In genomic region chr11:66480116-66480938, GRCh38 we compare ENCODE assay signal across 8 cellular contexts. TPM values are rescaled to one million over a fixed set of nuclear protein-coding genes. Genes with fewer than 3 reads are reported as not detected.
DNase-seq lines count a peak whose midpoint lies in the region; ATAC-seq and TF ChIP-seq lines count a peak whose summit lies in the region.

DPP3 (plus strand) TSS chr11:66480434; CDS start chr11:66482201, 1,767 bp downstream.

- H3K4me3 ChIP-seq in SU-DHL-6 (ENCODE audit: insufficient read depth, low read length, poor library complexity, severe bottlenecking), result peak within 1 kb of the TSS; percentile 85
- H3K4me3 ChIP-seq in parathyroid adenoma (ENCODE audit: low read depth, low read length), result peak within 1 kb of the TSS; percentile 80
- peak within 1 kb of the TSS; percentile 57 to 98 (median 78) for H3K4me3 ChIP-seq in tibial nerve

- H3K9ac ChIP-seq in SU-DHL-6 (ENCODE audit: low read length), result peak within 1 kb of the TSS; percentile 77
- no peak within 1 kb of the TSS for H3K9ac ChIP-seq in parathyroid adenoma

- no peaks in the 10 kb centered on the region for H4K20me1 ChIP-seq in SU-DHL-6 (ENCODE audit: low read depth, low read length)

- TF ChIP-seq EP300 in tibial nerve (IDR thresholded peaks at IDR 0.05), result peak; percentile 64 to 94

- H3K4me1 ChIP-seq in parathyroid adenoma, result no peaks in the 10 kb centered on the region
- H3K4me1 ChIP-seq in tibial nerve, result peaks cover 0 to 26% (median 9%) of the 10 kb centered on the region in 4 donors

- DNase-seq in NCI-H128 (lab: John Stamatoyannopoulos, UW; ENCODE audit: unreplicated experiment) (peak; percentile 95), Right ventricle myocardium superior (peak; percentile 98), tibial nerve (ENCODE audit: low spot score in 2 of 2) (peak; percentile 95)
- DNase-seq in activated naive CD8-positive, alpha-beta T cell treated with anti-CD3 and anti-CD28 coated beads, Interleukin-2, amount 50 U/mL, for 16 hours (ENCODE audit: low read depth, low spot score), result peak; percentile 93

- no peak for TF ChIP-seq CTCF in SU-DHL-6 (IDR thresholded peaks at IDR 0.05; ENCODE audit: insufficient read depth, low read length, poor library complexity, severe bottlenecking)
- no peak for TF ChIP-seq CTCF in parathyroid adenoma (IDR thresholded peaks at IDR 0.05)
- peak in 2 of 5 experiments; percentile 43 to 44 for TF ChIP-seq CTCF in tibial nerve (IDR thresholded peaks at IDR 0.05)

- TF ChIP-seq POLR2A in GM10847 (IDR thresholded peaks at IDR 0.05; ENCODE audit: extremely low read depth, insufficient read length) (peak; percentile 80), tibial nerve (IDR thresholded peaks at IDR 0.05) (peak; percentile 83 to 89)

- H3K9me2 ChIP-seq in SU-DHL-6 (replicated peaks; ENCODE audit: insufficient read depth, low read length), result no peaks in the 10 kb centered on the region

- H2AFZ ChIP-seq in SU-DHL-6 (ENCODE audit: low read depth, low read length, severe bottlenecking) (peak within 1 kb of the TSS; percentile 49), parathyroid adenoma (peak within 1 kb of the TSS; percentile 72)

- peak within 1 kb of the TSS; percentile 94 for H3K4me2 ChIP-seq in SU-DHL-6 (ENCODE audit: low read depth, low read length, poor library complexity, severe bottlenecking)
- peak within 1 kb of the TSS; percentile 88 for H3K4me2 ChIP-seq in parathyroid adenoma (ENCODE audit: low read length)

- 1 to 2% methylated on average over 30 to 51 of the region's 62 CpGs for WGBS in tibial nerve, 2 donors

- H3K27me3 ChIP-seq in SU-DHL-6 (ENCODE audit: low read length), result no peaks in the 10 kb centered on the region
- no peaks in the 10 kb centered on the region for H3K27me3 ChIP-seq in parathyroid adenoma (ENCODE audit: control insufficient read depth, insufficient read depth, low read length)
- H3K27me3 ChIP-seq in tibial nerve, result no peaks in the 10 kb centered on the region

- H3K36me3 ChIP-seq in SU-DHL-6 (ENCODE audit: low read length) (no peaks in the 10 kb centered on the region), parathyroid adenoma (ENCODE audit: control insufficient read depth, insufficient read depth, low read length) (no peaks in the 10 kb centered on the region), tibial nerve (peaks cover 0 to 43% (median 0%) of the 10 kb centered on the region in 3 donors)

- H3F3A ChIP-seq in SU-DHL-6 (ENCODE audit: insufficient read depth), result no peaks in the 10 kb centered on the region

- no peaks in the 10 kb centered on the region for H3K9me3 ChIP-seq in SU-DHL-6 (ENCODE audit: insufficient read depth, low read length)
- no peaks in the 10 kb centered on the region for H3K9me3 ChIP-seq in parathyroid adenoma (ENCODE audit: control insufficient read depth, low read length)
- no peaks in the 10 kb centered on the region for H3K9me3 ChIP-seq in tibial nerve

- ATAC-seq in HG02678 (IDR thresholded peaks at IDR 0.05; ENCODE audit: unreplicated experiment) (peak; percentile 90), Right ventricle myocardium superior (ENCODE audit: poor library complexity) (peak; percentile 97)

- intact Hi-C loops in Right ventricle myocardium superior (cut with DNase I), result no loop called here

- H3K79me2 ChIP-seq in SU-DHL-6 (ENCODE audit: insufficient read depth, low read length), result 0 out of 2 replicates have a peak, but pooled peaks cover 11% of the 10 kb centered on the region
- H3K79me2 ChIP-seq in parathyroid adenoma, result no peaks in the 10 kb centered on the region

- H3K27ac ChIP-seq in SU-DHL-6 (ENCODE audit: low read depth, low read length), result peak within 1 kb of the TSS; percentile 49
- peak within 1 kb of the TSS; percentile 75 for H3K27ac ChIP-seq in parathyroid adenoma
- H3K27ac ChIP-seq in tibial nerve, result peak within 1 kb of the TSS; percentile 73 to 94 (median 91)

RNA-seq across cellular contexts. Expression of gene DPP3, which starts in this region (rescaled TPM):
- total RNA-seq in Right ventricle myocardium superior (11.1 TPM), tibial nerve (10 to 100 TPM; 12.2 to 41.8 (median 25.0) TPM)

Comparison
In these comparisons a context has a peak if more than half of its experiments do, and no peak if none do; other contexts are left out.
1. Peak in every context shown above with its lines: DNase-seq, ATAC-seq, H3K4me3 ChIP-seq and H3K27ac ChIP-seq.